In the genomic region with DNA sequence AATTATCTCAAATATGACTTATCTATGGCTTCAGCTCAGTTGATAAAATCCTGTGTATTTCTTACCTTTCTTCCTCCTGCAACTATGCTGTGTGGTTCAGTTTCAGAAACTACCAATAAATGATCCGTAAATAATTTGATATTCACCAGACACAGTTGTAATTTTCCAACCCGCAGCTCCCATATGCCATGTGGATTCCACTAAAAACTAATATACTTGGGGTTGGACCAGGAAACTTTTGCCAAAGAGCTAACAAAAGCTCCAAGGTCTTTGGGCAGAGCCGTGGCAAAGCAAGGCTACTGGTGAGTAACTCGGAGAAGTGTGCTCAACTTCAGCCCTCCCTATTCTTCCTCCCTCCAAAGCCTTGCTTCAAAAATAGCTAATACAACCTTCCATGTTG, we compare ENCODE assay signal across 19 cellular contexts. TPM values are rescaled to one million over a fixed set of nuclear protein-coding genes. Genes with fewer than 3 reads are reported as not detected.
"Had no signal": no experiment of that assay in that cellular context is flagged by ENCODE, and none has a peak within 500 bp of the region (broad histone marks: within the 10 kb centered on the region; RNA-seq: fewer than 3 reads in every experiment).

No MANE protein-coding gene starts in this region.

- H3K27me3 ChIP-seq: right lobe of liver had no signal

- H3K4me1 ChIP-seq: right lobe of liver had no signal

- ATAC-seq: esophagus mucosa; left cardiac atrium; naive thymus-derived CD4-positive, alpha-beta T cell; psoas muscle; right lobe of liver; stimulated activated memory B cell treated with anti-CD40 and anti-IgM and Interleukin-4, amounts not matched to agents 10 μg/mL and 1 μg/mL and 100 μg/mL, for 72 hours; T-helper 17 cell had no signal

- DNase-seq: activated CD4-positive, alpha-beta T cell treated with anti-CD3 and anti-CD28 coated beads, Interleukin-2, amount 50 U/mL, for 1 hour; activated CD4-positive, CD25-positive, alpha-beta regulatory T cell; activated naive CD4-positive, alpha-beta T cell treated with anti-CD3 and anti-CD28 coated beads, Interleukin-2, amount 50 U/mL, for 16 hours; immature natural killer cell; left cardiac atrium; naive thymus-derived CD4-positive, alpha-beta T cell; psoas muscle; right lobe of liver; stimulated activated CD4-positive, alpha-beta T cell treated with anti-CD3 and anti-CD28 coated beads, Interleukin-1b, Interleukin-23, amount 100 ng/mL, for 48 hours; T-helper 17 cell; upper lobe of left lung had no signal

- H3K4me3 ChIP-seq: lung, psoas muscle, right lobe of liver, upper lobe of left lung had no signal

- H3K36me3 ChIP-seq: right lobe of liver, upper lobe of left lung had no signal

- H3K9me3 ChIP-seq: psoas muscle, right lobe of liver, upper lobe of left lung had no signal

- H3K27ac ChIP-seq: psoas muscle, right lobe of liver, upper lobe of left lung had no signal

RNA-seq across cellular contexts. Expression of a gene that starts 2.3 kb away (rescaled TPM):
- total RNA-seq: activated T-helper 2 cell treated with anti-CD3 and anti-CD28 coated beads, Interferon-gamma antibody, Interleukin-2, Interleukin-4, amounts not matched to agents 10 μg/mL and 5 μg/mL and 100 μg/mL, durations not matched to agents 14 hours and 24 hours and 36 hours; mononuclear cell; subcutaneous adipose tissue; T-helper 17 cell had no signal
- polyA plus RNA-seq: immature natural killer cell; naive thymus-derived CD4-positive, alpha-beta T cell had no signal

RNA-seq across cellular contexts. Expression of a gene that starts 38.4 kb away (rescaled TPM):
- total RNA-seq: activated T-helper 2 cell treated with anti-CD3 and anti-CD28 coated beads, Interferon-gamma antibody, Interleukin-2, Interleukin-4, amounts not matched to agents 10 μg/mL and 5 μg/mL and 100 μg/mL, durations not matched to agents 14 hours and 24 hours and 36 hours; bronchial epithelial cell; esophagus mucosa; fibroblast of villous mesenchyme; naive thymus-derived CD4-positive, alpha-beta T cell; right lobe of liver had no signal
- polyA plus RNA-seq: immature natural killer cell; naive thymus-derived CD4-positive, alpha-beta T cell had no signal
